In the genomic region with DNA sequence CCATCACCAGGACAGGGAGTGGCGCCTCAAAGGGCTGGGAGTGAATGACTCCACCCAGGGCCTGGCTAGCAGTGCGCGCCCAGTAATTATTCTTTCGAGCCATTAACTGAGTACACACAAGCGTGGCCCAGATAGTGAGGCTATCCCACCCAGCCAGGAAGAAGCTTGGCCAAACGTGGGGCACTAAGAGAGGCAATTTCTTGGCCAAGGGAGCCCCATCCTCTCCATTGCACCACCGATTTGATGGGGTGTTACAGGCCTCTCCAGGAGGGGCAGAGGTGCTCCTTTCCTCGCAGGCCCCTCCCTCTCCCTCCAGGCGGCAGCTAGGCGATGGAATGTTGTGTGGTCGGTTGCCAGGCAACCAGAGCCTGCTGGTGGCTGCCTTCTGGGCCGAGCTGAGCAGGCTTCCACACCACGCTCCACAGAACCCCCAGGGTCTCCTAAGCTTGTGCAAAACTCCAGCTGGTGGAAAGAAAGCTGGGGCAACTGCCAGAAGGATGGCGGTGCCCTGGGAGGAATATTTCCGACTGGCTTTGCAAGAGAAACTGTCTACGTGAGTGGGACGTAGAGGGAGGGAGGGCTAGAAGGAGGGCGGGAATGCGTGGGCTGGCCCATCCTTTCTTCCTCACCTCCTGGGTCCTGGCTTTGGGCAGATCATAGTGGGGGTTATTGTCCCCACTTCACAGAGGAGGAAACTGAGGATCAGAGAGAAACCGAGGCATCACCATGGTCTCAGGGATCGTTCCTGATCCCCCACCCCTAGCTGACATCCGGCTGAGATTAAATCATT, we compare ENCODE assay signal across 8 cellular contexts. TPM values are rescaled to one million over a fixed set of nuclear protein-coding genes. Genes with fewer than 3 reads are reported as not detected.
DNase-seq lines count a peak whose midpoint lies in the region; ATAC-seq, FAIRE-seq and TF ChIP-seq lines count a peak whose summit lies in the region.

A gene (plus strand): TSS at position 364 of the 790 bp plus-strand sequence. CDS start 134 bp downstream, at position 498.

- intact Hi-C loops in HepG2 (cut with micrococcal nuclease; ENCODE audit: unreplicated experiment) = no loop called here

- TF ChIP-seq CTCF in HepG2 (CRISPR knock-in tag; IDR thresholded peaks at IDR 0.05) = no peak

- H3K9me3 ChIP-seq in NT2/D1 (ENCODE audit: insufficient read depth, low read length) (no peaks in the 10 kb centered on the region), HepG2 (ENCODE audit: low read length) (no peaks in the 10 kb centered on the region)

- H3K4me3 ChIP-seq in NT2/D1 (ENCODE audit: insufficient read length, low read depth) = no peak within 1 kb of the TSS
- H3K4me3 ChIP-seq in HepG2 (replicated peaks in 1 of 3; ENCODE audit: insufficient read depth in 1 of 3, low read depth in 2 of 3, low read length in 3 of 3) = no peak within 1 kb of the TSS

- H3K36me3 ChIP-seq in NT2/D1 (ENCODE audit: insufficient read depth, insufficient read length, low read length) (no peaks in the 10 kb centered on the region), HepG2 (replicated peaks in 1 of 2; ENCODE audit: control insufficient read depth in 1 of 2, insufficient read depth in 2 of 2, low read length in 2 of 2) (no peaks in the 10 kb centered on the region)

- DNase-seq in 8988T = peak; percentile 51
- peak; percentile 55 for DNase-seq in HCEC 1CT
- DNase-seq in NT2/D1 (ENCODE audit: low read depth, low spot score) = peak; percentile 91
- peak; percentile 76 for DNase-seq in dedifferentiated amniotic fluid mesenchymal stem cell (ENCODE audit: extremely low spot score)
- peak; percentile 76 for DNase-seq in HepG2 (ENCODE audit: low spot score)
- DNase-seq in activated gamma-delta T cell (lab: John Stamatoyannopoulos, UW) = no peak

- CTCF ChIA-PET in HepG2 (lab: Yijun Ruan, JAX; ENCODE audit: low intra/inter-chr PET ratio, low total read pairs) = interaction anchor here (0.9 kb wide), 1 partner anchor 101 kb away, joined by 3 read pairs; no protein-coding TSS in a partner anchor

- H3K4me1 ChIP-seq in NT2/D1 (ENCODE audit: insufficient read depth, insufficient read length) (peaks cover 21% of the 10 kb centered on the region), HepG2 (ENCODE audit: insufficient read depth, low read length) (peaks cover 18% of the 10 kb centered on the region)

- H4K20me1 ChIP-seq in HepG2 (ENCODE audit: insufficient read depth, low read length) = no peaks in the 10 kb centered on the region

- no peak for TF ChIP-seq RAD21 in HepG2 (CRISPR knock-in tag; IDR thresholded peaks at IDR 0.05)

- POLR2A ChIA-PET in HepG2 (lab: Yijun Ruan, JAX) = interaction anchor here (1.4 kb wide), 1 partner anchor 36 kb away, joined by 3 read pairs; a partner anchor contains a TSS

- in situ Hi-C loops in HepG2 (cut with HindIII; ENCODE audit: extremely low pct_ligation_motif_present, low pct_unique_long_range_greater_than_20kb) = no loop called here

- no peak for TF ChIP-seq EP300 in HepG2 (IDR thresholded peaks at IDR 0.05; ENCODE audit: low read depth in 2 of 2, low read length in 2 of 2)
- TF ChIP-seq EP300 in HepG2 (CRISPR knock-in tag; IDR thresholded peaks at IDR 0.05; ENCODE audit: borderline replicate concordance) = no peak

- H3K79me2 ChIP-seq in HepG2 (ENCODE audit: insufficient read depth, low read length) = no peaks in the 10 kb centered on the region

- H2AFZ ChIP-seq in HepG2 (ENCODE audit: low read length) = no peak within 1 kb of the TSS

- H3K27me3 ChIP-seq in NT2/D1 (ENCODE audit: insufficient read depth, insufficient read length) (peaks cover 45% of the 10 kb centered on the region), HepG2 (ENCODE audit: control insufficient read depth in 1 of 2, insufficient read depth in 2 of 2, low read length in 2 of 2) (peaks cover 0 to 37% of the 10 kb centered on the region in 2 experiments; a peak in 4 of 5 replicates)

- WGBS in HepG2 (ENCODE audit: low lambda C conversion rate) = 8% methylated on average over 17 of the region's 22 CpGs

- TF ChIP-seq POLR2A in HepG2 (IDR thresholded peaks at IDR 0.05; ENCODE audit: insufficient read depth in 1 of 2, low read depth in 2 of 2, low read length in 2 of 2) = no peak

- BruUV-seq in HepG2 (replicated peaks; lab: Mats Ljungman, UMichigan) = no TSS peak

- ATAC-seq in HepG2 (peak; percentile 81), GM21717 (IDR thresholded peaks at IDR 0.05; ENCODE audit: unreplicated experiment) (no peak), HG03460 (IDR thresholded peaks at IDR 0.05; ENCODE audit: unreplicated experiment) (no peak)

- no peak within 1 kb of the TSS for H3K27ac ChIP-seq in HepG2 (ENCODE audit: extremely low read length, insufficient read depth, low read length)

- peak; percentile 71 for FAIRE-seq in HepG2 (lab: Jason Lieb, UNC)

- peak within 1 kb of the TSS; percentile 4 for H3K9ac ChIP-seq in NT2/D1 (ENCODE audit: insufficient read length, low read depth)
- H3K9ac ChIP-seq in HepG2 (ENCODE audit: insufficient read depth, low read depth, low read length) = no peak within 1 kb of the TSS

- no peak within 1 kb of the TSS for H3K4me2 ChIP-seq in HepG2 (ENCODE audit: low read depth, low read length)

TF ChIP-seq in HepG2, 621 proteins besides CTCF, POLR2A, EP300 and RAD21:
- TF ChIP-seq MATR3 (CRISPR knock-in tag; IDR thresholded peaks at IDR 0.05) (no peak), FOSL2 (CRISPR knock-in tag; IDR thresholded peaks at IDR 0.05) (no peak), NFIC (IDR thresholded peaks at IDR 0.05; ENCODE audit: low read length) (no peak), ZNF543 (CRISPR knock-in tag; IDR thresholded peaks at IDR 0.05) (no peak), RFX1 (IDR thresholded peaks at IDR 0.05) (peak; percentile 63), RFX3 (CRISPR knock-in tag; IDR thresholded peaks at IDR 0.05) (peak; percentile 62; the same call in 1 of the 2 replicates), CBX1 (IDR thresholded peaks at IDR 0.05; ENCODE audit: low read depth) (no peak), ZNF136 (CRISPR knock-in tag; IDR thresholded peaks at IDR 0.05; ENCODE audit: low read depth) (no peak), TEAD3 (CRISPR knock-in tag; optimal IDR thresholded peaks at IDR 0.05; ENCODE audit: borderline replicate concordance) (peak; percentile 47)

RNA-seq across cellular contexts. Expression of the gene that starts here (rescaled TPM):
- not detected in 2 replicates for total RNA-seq in HepG2 (2016; rRNA removed; fragmentation: Illumina TruSeq; extraction: Trizol)
- total RNA-seq in HepG2 (2016; cell fraction: cytosol; rRNA removed; fragmentation: Illumina TruSeq; extraction: Trizol; ENCODE audit: low read depth) = not detected in 2 replicates
- not detected in 2 replicates for total RNA-seq in HepG2 (2016; cell fraction: insoluble cytoplasmic fraction; rRNA removed; fragmentation: Illumina TruSeq; extraction: Trizol)
- total RNA-seq in HepG2 (2016; cell fraction: membrane; rRNA removed; fragmentation: Illumina TruSeq; extraction: Trizol) = not detected in 2 replicates
- not detected in 2 replicates for total RNA-seq in HepG2 (2016; cell fraction: nucleus; rRNA removed; fragmentation: Illumina TruSeq; extraction: Trizol)
- not detected in 2 replicates for polyA plus RNA-seq in HepG2 (2011; rRNA removed)
- polyA plus RNA-seq in HepG2 (2011; cell fraction: cytosol; rRNA removed) = not detected in 2 replicates
- not detected in 2 replicates for polyA plus RNA-seq in HepG2 (2011; cell fraction: nucleus; rRNA removed)
- polyA plus RNA-seq in HepG2 (2012) = not detected in 2 replicates
- polyA plus RNA-seq in HepG2 (2016; cell fraction: cytosol; fragmentation: Illumina TruSeq; extraction: Trizol; ENCODE audit: low read depth) = not detected in 2 replicates
- polyA plus RNA-seq in HepG2 (2016; cell fraction: insoluble cytoplasmic fraction; fragmentation: Illumina TruSeq; extraction: Trizol; ENCODE audit: low read depth) = not detected in 2 replicates
- not detected in 2 replicates for polyA plus RNA-seq in HepG2 (2016; cell fraction: membrane; fragmentation: Illumina TruSeq; extraction: Trizol; ENCODE audit: low read depth)
- polyA plus RNA-seq in HepG2 (2016; cell fraction: nucleus; fragmentation: Illumina TruSeq; extraction: Trizol; ENCODE audit: insufficient read depth, low read depth) = not detected in 2 replicates
- polyA minus RNA-seq in HepG2 (2011; rRNA and poly(A)+ RNA removed; ENCODE audit: low replicate concordance) = not detected in 2 replicates
- polyA minus RNA-seq in HepG2 (2011; cell fraction: cytosol; rRNA and poly(A)+ RNA removed) = not detected in 2 replicates
- not detected in 2 replicates for polyA minus RNA-seq in HepG2 (2011; cell fraction: nucleus; rRNA and poly(A)+ RNA removed)

Comparison
In these comparisons a context has a peak if more than half of its experiments do, and no peak if none do; other contexts are left out.
1. Peak in DNase-seq and ATAC-seq in HepG2; RNA of the gene not detected or under 1 TPM.